ENCODE assay signal across 31 cellular contexts in genomic region chr5:165779505-165779904, GRCh38.
"Had no signal": no experiment of that assay in that cellular context is flagged by ENCODE, and none has a peak within 500 bp of the region (broad histone marks: within the 10 kb centered on the region; RNA-seq: fewer than 3 reads in every experiment).

No MANE protein-coding gene starts in this region.

- H3K36me3 ChIP-seq: adrenal gland, ascending aorta, brain microvascular endothelial cell, breast epithelium, cardiac muscle cell had no signal

- H3K4me1 ChIP-seq: adrenal gland, ascending aorta, body of pancreas, breast epithelium had no signal

- ATAC-seq: activated naive CD4-positive, alpha-beta T cell treated with anti-CD3 and anti-CD28 coated beads, Interleukin-2, amount 50 U/mL, for 72 hours; activated naive CD8-positive, alpha-beta T cell treated with anti-CD3 and anti-CD28 coated beads, Interleukin-2, amount 50 U/mL, for 24 hours; activated T-cell treated with anti-CD3 and anti-CD28 coated beads, Interleukin-2, amount 50 U/mL, for 4 hours; activated T-cell treated with anti-CD3 and anti-CD28 coated beads, Interleukin-2, amount 50 U/mL, for 72 hours; activated T-helper 17 cell treated with anti-CD3 and anti-CD28 coated beads, Interleukin-2, amount 50 U/mL, for 72 hours; body of pancreas had no signal

- DNase-seq: activated effector memory CD4-positive, alpha-beta T cell treated with anti-CD3 and anti-CD28 coated beads, Interleukin-2, amount 50 U/mL, for 16 hours; activated effector memory CD4-positive, alpha-beta T cell treated with Interleukin-2 at 50 U/mL for 16 hours; activated gamma-delta T cell; activated gamma-delta T cell treated with Interleukin-2 at 50 U/mL for 16 hours; activated naive CD4-positive, alpha-beta T cell; activated naive CD4-positive, alpha-beta T cell treated with anti-CD3 and anti-CD28 coated beads for 36 hours; activated naive CD4-positive, alpha-beta T cell treated with anti-CD3 and anti-CD28 coated beads, Interleukin-2, amount 10 ng/mL, durations not matched to agents 7 days and 5 days; activated naive CD4-positive, alpha-beta T cell treated with anti-CD3 and anti-CD28 coated beads, Interleukin-2, amount 50 U/mL, for 16 hours; activated naive CD4-positive, alpha-beta T cell treated with Interleukin-2 at 50 U/mL for 16 hours; activated naive CD8-positive, alpha-beta T cell treated with anti-CD3 and anti-CD28 coated beads for 36 hours; activated naive CD8-positive, alpha-beta T cell treated with anti-CD3 and anti-CD28 coated beads, Interleukin-2, amount 10 ng/mL, durations not matched to agents 7 days and 5 days; activated naive CD8-positive, alpha-beta T cell treated with anti-CD3 and anti-CD28 coated beads, Interleukin-2, amount 50 U/mL, for 24 hours; activated T-cell treated with anti-CD3 and anti-CD28 coated beads, Interleukin-2, amount 50 U/mL, for 1 hour; activated T-cell treated with anti-CD3 and anti-CD28 coated beads, Interleukin-2, amount 50 U/mL, for 24 hours; activated T-cell treated with anti-CD3 and anti-CD28 coated beads, Interleukin-2, amount 50 U/mL, for 4 hours; activated T-cell treated with anti-CD3 and anti-CD28 coated beads, Interleukin-2, amount 50 U/mL, for 48 hours; activated T-cell treated with anti-CD3 and anti-CD28 coated beads, Interleukin-2, amount 50 U/mL, for 72 hours; adrenal gland; amniotic stem cell; amygdala; anterior cingulate cortex; aorta; body of pancreas; brain microvascular endothelial cell; central memory CD4-positive, alpha-beta T cell; cerebellar nuclear complex had no signal

- H3K9me3 ChIP-seq: adrenal gland, ascending aorta, body of pancreas, breast epithelium had no signal

- H3K27me3 ChIP-seq: adrenal gland, ascending aorta, body of pancreas, brain microvascular endothelial cell, breast epithelium, cardiac muscle cell had no signal

- H3K4me3 ChIP-seq: adrenal gland, ascending aorta, body of pancreas, breast epithelium, cardiac muscle cell had no signal

- H3K27ac ChIP-seq: adrenal gland, ascending aorta, body of pancreas, brain microvascular endothelial cell, breast epithelium, cardiac muscle cell had no signal
